ENCODE assay signal across 16 cellular contexts in genomic region chr7:132354527-132354926, GRCh38.
"Had no signal": no experiment of that assay in that cellular context is flagged by ENCODE, and none has a peak within 500 bp of the region (broad histone marks: within the 10 kb centered on the region; RNA-seq: fewer than 3 reads in every experiment).

No MANE protein-coding gene starts in this region.

- H3K4me1 ChIP-seq: foreskin keratinocyte, left lung had no signal

- H3K36me3 ChIP-seq: cardiac muscle cell, esophagus squamous epithelium, left lung, suprapubic skin, upper lobe of left lung had no signal

- H3K27me3 ChIP-seq: upper lobe of left lung had no signal

- H3K27ac ChIP-seq: cardiac muscle cell, foreskin keratinocyte, left lung, suprapubic skin, upper lobe of left lung, VCaP had no signal

- DNase-seq: activated CD4-positive, alpha-beta T cell treated with anti-CD3 and anti-CD28 coated beads for 36 hours; activated CD8-positive, alpha-beta memory T cell treated with anti-CD3 and anti-CD28 coated beads, Interleukin-2, amount 50 U/mL, for 48 hours; activated CD8-positive, alpha-beta T cell treated with anti-CD3 and anti-CD28 coated beads for 36 hours; activated naive CD4-positive, alpha-beta T cell treated with Interleukin-2 at 50 U/mL for 16 hours; esophagus squamous epithelium; foreskin keratinocyte; left lung; stimulated activated CD4-positive, alpha-beta T cell treated with anti-CD3 and anti-CD28 coated beads, Interleukin-4, amount 100 ng/mL, for 1 hour; stimulated activated CD8-positive, alpha-beta memory T cell treated with anti-CD3 and anti-CD28 coated beads, Interleukin-4, amount 100 ng/mL, for 48 hours; stimulated activated naive CD8-positive, alpha-beta T cell treated with anti-CD3 and anti-CD28 coated beads, Interleukin-15, Interleukin-2, amounts not matched to agents 100 U/mL and 50 U/mL, for 24 hours; T1000; upper lobe of left lung had no signal

- H3K4me3 ChIP-seq: cardiac muscle cell, esophagus squamous epithelium, left lung, suprapubic skin, upper lobe of left lung had no signal

- H3K9me3 ChIP-seq: esophagus squamous epithelium, left lung, suprapubic skin, upper lobe of left lung had no signal

- ATAC-seq: activated CD4-positive, alpha-beta T cell treated with anti-CD3 and anti-CD28 coated beads for 36 hours; activated CD8-positive, alpha-beta T cell treated with anti-CD3 and anti-CD28 coated beads for 36 hours; foreskin keratinocyte; left lung; natural killer cell treated with Interleukin-12 subunit alpha and Interleukin-12 subunit beta and Interleukin-15 and Interleukin-18, amount 100 ng/mL, for 72 hours; stimulated activated naive CD8-positive, alpha-beta T cell treated with anti-CD3 and anti-CD28 coated beads, Interleukin-15, Interleukin-2, amounts not matched to agents 100 U/mL and 50 U/mL, for 24 hours had no signal
